Comparison of ENCODE assay signal across 1 cellular context in the genomic region with DNA sequence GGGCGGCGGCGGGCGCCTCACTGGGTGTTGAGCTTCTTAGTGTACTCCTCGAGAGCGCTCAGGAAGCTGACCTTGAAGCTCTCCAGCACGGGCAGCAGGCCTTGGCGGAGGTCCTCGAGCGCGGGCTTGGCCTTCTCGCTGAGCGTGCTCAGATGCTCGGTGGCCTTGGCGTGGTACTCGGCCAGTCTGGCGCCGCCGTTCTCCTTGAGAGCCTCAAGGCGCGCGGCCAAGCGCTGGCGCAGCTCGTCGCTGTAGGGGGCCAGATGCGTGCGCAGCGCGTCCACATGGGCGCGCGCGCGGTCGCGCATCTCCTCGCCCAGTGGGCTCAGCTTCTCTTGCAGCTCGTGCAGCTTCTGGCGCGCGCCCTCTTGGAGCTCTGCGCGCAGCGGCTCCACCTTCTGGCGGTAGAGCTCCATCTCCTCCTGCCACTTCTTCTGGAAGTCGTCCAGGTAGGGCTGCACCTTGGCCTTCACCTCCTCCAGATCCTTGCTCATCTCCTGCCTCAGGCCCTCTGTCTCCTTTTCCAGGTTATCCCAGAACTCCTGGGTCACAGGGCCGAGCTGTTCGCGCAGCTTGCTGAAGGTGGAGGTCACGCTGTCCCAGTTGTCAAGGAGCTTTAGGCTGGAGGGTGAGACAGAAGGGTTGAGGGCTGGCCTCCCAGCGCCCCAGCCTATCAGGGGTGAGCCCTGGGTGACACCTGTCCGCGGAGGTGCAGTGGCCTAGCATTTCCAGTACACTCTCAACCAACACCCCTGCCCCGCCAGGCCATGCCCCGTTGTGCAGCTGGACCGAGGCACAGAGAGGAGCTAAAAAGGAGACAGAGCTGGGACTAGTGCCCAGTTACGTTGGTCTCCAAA.
TF ChIP-seq lines count a peak whose summit lies in the region.

No MANE protein-coding gene starts in this region.

TF ChIP-seq in HepG2, 621 proteins besides CTCF, POLR2A, EP300 and RAD21 (continued from another document and continues in another):
- peak; percentile 63; the same call in 1 of the 2 replicates for TF ChIP-seq NR0B2 (CRISPR knock-in tag; IDR thresholded peaks at IDR 0.05)
- TF ChIP-seq BCL6 (CRISPR knock-in tag; IDR thresholded peaks at IDR 0.05) = no peak
- peak; percentile 88 for TF ChIP-seq U2AF1 (optimal IDR thresholded peaks at IDR 0.05; ENCODE audit: low read depth, low read length)
- no peak for TF ChIP-seq GATA4 (IDR thresholded peaks at IDR 0.05; ENCODE audit: borderline replicate concordance, low read depth)
- TF ChIP-seq, protein P1, sequence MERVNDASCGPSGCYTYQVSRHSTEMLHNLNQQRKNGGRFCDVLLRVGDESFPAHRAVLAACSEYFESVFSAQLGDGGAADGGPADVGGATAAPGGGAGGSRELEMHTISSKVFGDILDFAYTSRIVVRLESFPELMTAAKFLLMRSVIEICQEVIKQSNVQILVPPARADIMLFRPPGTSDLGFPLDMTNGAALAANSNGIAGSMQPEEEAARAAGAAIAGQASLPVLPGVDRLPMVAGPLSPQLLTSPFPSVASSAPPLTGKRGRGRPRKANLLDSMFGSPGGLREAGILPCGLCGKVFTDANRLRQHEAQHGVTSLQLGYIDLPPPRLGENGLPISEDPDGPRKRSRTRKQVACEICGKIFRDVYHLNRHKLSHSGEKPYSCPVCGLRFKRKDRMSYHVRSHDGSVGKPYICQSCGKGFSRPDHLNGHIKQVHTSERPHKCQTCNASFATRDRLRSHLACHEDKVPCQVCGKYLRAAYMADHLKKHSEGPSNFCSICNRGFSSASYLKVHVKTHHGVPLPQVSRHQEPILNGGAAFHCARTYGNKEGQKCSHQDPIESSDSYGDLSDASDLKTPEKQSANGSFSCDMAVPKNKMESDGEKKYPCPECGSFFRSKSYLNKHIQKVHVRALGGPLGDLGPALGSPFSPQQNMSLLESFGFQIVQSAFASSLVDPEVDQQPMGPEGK (CRISPR knock-in tag; IDR thresholded peaks at IDR 0.05) = no peak
- no peak; the same call in 1 of the 2 replicates for TF ChIP-seq ZNF605 (CRISPR knock-in tag; IDR thresholded peaks at IDR 0.05)
- no peak for TF ChIP-seq ZFP90 (CRISPR knock-in tag; IDR thresholded peaks at IDR 0.05; ENCODE audit: borderline replicate concordance)
- TF ChIP-seq TARDBP (CRISPR knock-in tag; IDR thresholded peaks at IDR 0.05) = peak; percentile 84
- TF ChIP-seq, protein P2, sequence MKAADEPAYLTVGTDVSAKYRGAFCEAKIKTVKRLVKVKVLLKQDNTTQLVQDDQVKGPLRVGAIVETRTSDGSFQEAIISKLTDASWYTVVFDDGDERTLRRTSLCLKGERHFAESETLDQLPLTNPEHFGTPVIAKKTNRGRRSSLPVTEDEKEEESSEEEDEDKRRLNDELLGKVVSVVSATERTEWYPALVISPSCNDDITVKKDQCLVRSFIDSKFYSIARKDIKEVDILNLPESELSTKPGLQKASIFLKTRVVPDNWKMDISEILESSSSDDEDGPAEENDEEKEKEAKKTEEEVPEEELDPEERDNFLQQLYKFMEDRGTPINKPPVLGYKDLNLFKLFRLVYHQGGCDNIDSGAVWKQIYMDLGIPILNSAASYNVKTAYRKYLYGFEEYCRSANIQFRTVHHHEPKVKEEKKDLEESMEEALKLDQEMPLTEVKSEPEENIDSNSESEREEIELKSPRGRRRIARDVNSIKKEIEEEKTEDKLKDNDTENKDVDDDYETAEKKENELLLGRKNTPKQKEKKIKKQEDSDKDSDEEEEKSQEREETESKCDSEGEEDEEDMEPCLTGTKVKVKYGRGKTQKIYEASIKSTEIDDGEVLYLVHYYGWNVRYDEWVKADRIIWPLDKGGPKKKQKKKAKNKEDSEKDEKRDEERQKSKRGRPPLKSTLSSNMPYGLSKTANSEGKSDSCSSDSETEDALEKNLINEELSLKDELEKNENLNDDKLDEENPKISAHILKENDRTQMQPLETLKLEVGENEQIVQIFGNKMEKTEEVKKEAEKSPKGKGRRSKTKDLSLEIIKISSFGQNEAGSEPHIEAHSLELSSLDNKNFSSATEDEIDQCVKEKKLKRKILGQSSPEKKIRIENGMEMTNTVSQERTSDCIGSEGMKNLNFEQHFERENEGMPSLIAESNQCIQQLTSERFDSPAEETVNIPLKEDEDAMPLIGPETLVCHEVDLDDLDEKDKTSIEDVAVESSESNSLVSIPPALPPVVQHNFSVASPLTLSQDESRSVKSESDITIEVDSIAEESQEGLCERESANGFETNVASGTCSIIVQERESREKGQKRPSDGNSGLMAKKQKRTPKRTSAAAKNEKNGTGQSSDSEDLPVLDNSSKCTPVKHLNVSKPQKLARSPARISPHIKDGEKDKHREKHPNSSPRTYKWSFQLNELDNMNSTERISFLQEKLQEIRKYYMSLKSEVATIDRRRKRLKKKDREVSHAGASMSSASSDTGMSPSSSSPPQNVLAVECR (CRISPR knock-in tag; IDR thresholded peaks at IDR 0.05; ENCODE audit: borderline replicate concordance) = peak; percentile 58
- TF ChIP-seq TBX2 (CRISPR knock-in tag; IDR thresholded peaks at IDR 0.05; ENCODE audit: borderline replicate concordance) = peak; percentile 53; the same call in 1 of the 2 replicates
- peak; percentile 23; the same call in 1 of the 2 replicates for TF ChIP-seq ZNF558 (CRISPR knock-in tag; IDR thresholded peaks at IDR 0.05; ENCODE audit: borderline replicate concordance)
- TF ChIP-seq, protein P3, sequence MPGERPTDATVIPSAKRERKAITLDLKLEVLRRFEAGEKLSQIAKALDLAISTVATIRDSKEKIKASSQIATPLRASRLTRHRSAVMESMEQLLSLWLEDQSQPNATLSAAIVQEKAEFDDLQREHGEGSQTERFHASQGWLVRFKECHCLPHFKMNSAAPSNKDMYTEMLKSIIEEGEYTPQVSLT (CRISPR knock-in tag; IDR thresholded peaks at IDR 0.05; ENCODE audit: borderline replicate concordance, low read depth) = no peak
- TF ChIP-seq RORA (CRISPR knock-in tag; IDR thresholded peaks at IDR 0.05) = no peak
- 0 out of 2 replicates have a peak, but pooled peaks have one; percentile 17 for TF ChIP-seq SP5 (CRISPR knock-in tag; IDR thresholded peaks at IDR 0.05; ENCODE audit: borderline replicate concordance, low read depth)
- peak; percentile 14 for TF ChIP-seq RBM22 (optimal IDR thresholded peaks at IDR 0.05; ENCODE audit: low read length)
- TF ChIP-seq, protein P4, sequence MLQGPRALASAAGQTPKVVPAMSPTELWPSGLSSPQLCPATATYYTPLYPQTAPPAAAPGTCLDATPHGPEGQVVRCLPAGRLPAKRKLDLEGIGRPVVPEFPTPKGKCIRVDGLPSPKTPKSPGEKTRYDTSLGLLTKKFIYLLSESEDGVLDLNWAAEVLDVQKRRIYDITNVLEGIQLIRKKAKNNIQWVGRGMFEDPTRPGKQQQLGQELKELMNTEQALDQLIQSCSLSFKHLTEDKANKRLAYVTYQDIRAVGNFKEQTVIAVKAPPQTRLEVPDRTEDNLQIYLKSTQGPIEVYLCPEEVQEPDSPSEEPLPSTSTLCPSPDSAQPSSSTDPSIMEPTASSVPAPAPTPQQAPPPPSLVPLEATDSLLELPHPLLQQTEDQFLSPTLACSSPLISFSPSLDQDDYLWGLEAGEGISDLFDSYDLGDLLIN (CRISPR knock-in tag; IDR thresholded peaks at IDR 0.05; ENCODE audit: borderline replicate concordance) = peak; percentile 61; the same call in 1 of the 2 replicates
- peak; percentile 37; the same call in 1 of the 2 replicates for TF ChIP-seq ZNF564 (CRISPR knock-in tag; IDR thresholded peaks at IDR 0.05)
- peak; percentile 74 for TF ChIP-seq GABPB1 (CRISPR knock-in tag; IDR thresholded peaks at IDR 0.05)
- 0 out of 2 replicates have a peak, but pooled peaks have one; percentile 71 for TF ChIP-seq HNF1B (CRISPR knock-in tag; IDR thresholded peaks at IDR 0.05)
- TF ChIP-seq ARNT2 (CRISPR knock-in tag; IDR thresholded peaks at IDR 0.05; ENCODE audit: low read depth) = peak; percentile 77; the same call in 1 of the 2 replicates
- TF ChIP-seq ZBTB7B (CRISPR knock-in tag; IDR thresholded peaks at IDR 0.05) = peak; percentile 45
- peak; percentile 52; the same call in 1 of the 2 replicates for TF ChIP-seq BORCS8-MEF2B (CRISPR knock-in tag; IDR thresholded peaks at IDR 0.05)
- TF ChIP-seq TCF12 (IDR thresholded peaks at IDR 0.05) = no peak
- TF ChIP-seq TCF12 (CRISPR knock-in tag; IDR thresholded peaks at IDR 0.05) = 0 out of 2 replicates have a peak, but pooled peaks have one; percentile 15
- 0 out of 2 replicates have a peak, but pooled peaks have one; percentile 41 for TF ChIP-seq CCDC6 (CRISPR knock-in tag; IDR thresholded peaks at IDR 0.05)
- 0 out of 2 replicates have a peak, but pooled peaks have one; percentile 70 for TF ChIP-seq ZFP37 (CRISPR knock-in tag; IDR thresholded peaks at IDR 0.05; ENCODE audit: borderline replicate concordance)
- TF ChIP-seq KDM4B (CRISPR knock-in tag; IDR thresholded peaks at IDR 0.05) = peak; percentile 25; the same call in 1 of the 2 replicates
- peak; percentile 45 for TF ChIP-seq ASH2L (IDR thresholded peaks at IDR 0.05; ENCODE audit: insufficient read length, low read depth, low read length)
- TF ChIP-seq ADNP (CRISPR knock-in tag; IDR thresholded peaks at IDR 0.05) = no peak
- peak; percentile 96 for TF ChIP-seq ZBTB14 (CRISPR knock-in tag; IDR thresholded peaks at IDR 0.05)
- TF ChIP-seq E2F5 (CRISPR knock-in tag; conservative IDR thresholded peaks at IDR 0.05) = no peak
- TF ChIP-seq ZFP91 (CRISPR knock-in tag; IDR thresholded peaks at IDR 0.05; ENCODE audit: borderline replicate concordance) = 0 out of 2 replicates have a peak, but pooled peaks have one; percentile 42
- TF ChIP-seq MXI1 (IDR thresholded peaks at IDR 0.05; ENCODE audit: borderline replicate concordance, low read depth, low read length) = peak; percentile 38; the same call in 1 of the 3 replicates
